ENCODE assay signal across 23 cellular contexts in the genomic region with DNA sequence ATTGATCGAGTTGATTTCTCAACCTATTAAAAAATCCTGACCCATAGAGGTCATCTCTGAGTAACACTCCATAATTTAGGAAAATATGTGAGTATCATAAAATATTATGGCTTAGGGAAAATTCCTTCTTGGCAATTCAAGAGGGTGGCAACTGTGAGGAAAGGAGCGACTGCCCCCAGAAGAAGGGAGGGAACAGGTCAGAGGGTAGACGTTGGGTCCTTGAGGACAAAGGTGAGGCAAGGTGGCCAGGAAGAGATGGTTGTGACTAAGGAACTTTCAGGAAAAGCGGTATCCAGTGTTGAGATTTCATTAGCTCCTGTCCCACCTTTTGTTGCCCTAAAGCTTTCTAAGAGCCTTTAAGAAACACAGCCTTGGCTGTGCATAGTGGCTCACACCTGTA.
"Had no signal": no experiment of that assay in that cellular context is flagged by ENCODE, and none has a peak within 500 bp of the region (broad histone marks: within the 10 kb centered on the region; RNA-seq: fewer than 3 reads in every experiment).

No MANE protein-coding gene starts in this region.

- H3K36me3 ChIP-seq: colonic mucosa, esophagus muscularis mucosa, gastroesophageal sphincter, heart left ventricle, left lung, lower lobe of right lung had no signal

- H3K36me3 Mint-ChIP-seq: immature natural killer cell had no signal

- H3K4me3 ChIP-seq: colonic mucosa, dorsolateral prefrontal cortex, esophagus muscularis mucosa, gastroesophageal sphincter, heart left ventricle, hepatocyte, left lung, lower lobe of right lung had no signal

- FAIRE-seq: endothelial cell of umbilical vein, frontal cortex, kidney had no signal

- H3K27ac Mint-ChIP-seq: immature natural killer cell had no signal

- H3K27me3 ChIP-seq: colonic mucosa, dorsolateral prefrontal cortex, esophagus muscularis mucosa, gastroesophageal sphincter, heart left ventricle, hepatocyte, left lung had no signal

- H3K4me3 Mint-ChIP-seq: immature natural killer cell had no signal

- DNase-seq: cerebellar nuclear complex; colonic mucosa; dermis blood vessel endothelial cell; dorsolateral prefrontal cortex; effector CD4-positive, alpha-beta T cell; effector memory CD4-positive, alpha-beta T cell; foreskin keratinocyte; heart left ventricle; hypothalamus; immature natural killer cell; islet precursor cell; kidney; kidney glomerular epithelial cell; left lung; left ventricle myocardium superior; lower lobe of right lung; mesenchymal stem cell; midbrain had no signal

- H3K4me1 Mint-ChIP-seq: immature natural killer cell had no signal
